In the genomic region with DNA sequence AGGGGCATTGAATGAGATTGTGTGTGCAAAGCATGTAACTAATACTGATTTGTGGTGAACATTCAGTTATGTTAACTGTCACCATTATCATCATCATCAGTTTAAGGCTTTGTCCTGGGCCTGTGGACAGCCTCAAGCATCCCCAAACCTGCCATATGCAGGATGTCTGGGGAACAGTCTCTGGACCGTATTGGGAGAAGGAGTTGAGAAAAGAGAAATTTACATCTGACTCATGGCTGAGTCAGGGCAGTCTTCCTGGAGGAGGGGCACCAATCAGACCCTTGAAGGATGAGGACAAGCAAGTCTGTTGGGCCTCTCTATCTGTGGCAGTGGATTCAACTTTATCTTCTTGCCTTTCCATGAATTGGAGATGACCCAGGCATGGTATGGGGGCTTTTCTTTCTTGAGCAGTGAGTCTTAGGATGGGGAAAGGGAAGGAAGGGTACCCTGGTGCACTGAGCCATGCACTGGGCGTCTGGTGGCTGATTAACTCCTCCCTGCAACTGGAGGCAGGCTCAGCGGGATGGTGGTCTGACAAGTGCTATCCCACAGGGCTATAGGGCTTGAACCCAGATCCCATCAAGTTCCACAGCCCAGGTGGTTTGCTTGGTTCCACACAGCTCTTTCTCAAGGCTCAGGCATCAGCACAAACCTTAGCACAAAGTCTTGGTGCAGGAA, we compare ENCODE assay signal across 17 cellular contexts. TPM values are rescaled to one million over a fixed set of nuclear protein-coding genes. Genes with fewer than 3 reads are reported as not detected.
DNase-seq lines count a peak whose midpoint lies in the region; ATAC-seq and TF ChIP-seq lines count a peak whose summit lies in the region.
"Had no signal": no experiment of that assay in that cellular context is flagged by ENCODE, and none has a peak within 500 bp of the region (broad histone marks: within the 10 kb centered on the region; RNA-seq: fewer than 3 reads in every experiment).

No MANE protein-coding gene starts in this region.

- no peaks in the 10 kb centered on the region for H3K9me3 Mint-ChIP-seq in Caco-2 (ENCODE audit: unreplicated experiment)
- H3K9me3 Mint-ChIP-seq: activated naive CD8-positive, alpha-beta T cell treated with anti-CD3 and anti-CD28 coated beads, Interleukin-2, amount 10 ng/mL, durations not matched to agents 7 days and 5 days had no signal

- H3K36me3 ChIP-seq in Caco-2 (ENCODE audit: control insufficient read depth, insufficient read depth, low read length) = no peaks in the 10 kb centered on the region
- H3K36me3 ChIP-seq: esophagus squamous epithelium had no signal

- no peaks in the 10 kb centered on the region for H3K36me3 Mint-ChIP-seq in Caco-2 (ENCODE audit: insufficient read depth, unreplicated experiment)
- H3K36me3 Mint-ChIP-seq: activated naive CD8-positive, alpha-beta T cell treated with anti-CD3 and anti-CD28 coated beads, Interleukin-2, amount 10 ng/mL, durations not matched to agents 7 days and 5 days had no signal

- H3K9me3 ChIP-seq in Caco-2 = no peaks in the 10 kb centered on the region
- H3K9me3 ChIP-seq: esophagus squamous epithelium had no signal

- H3K4me3 Mint-ChIP-seq in Caco-2 (ENCODE audit: unreplicated experiment) = no peak overlapping the region
- H3K4me3 Mint-ChIP-seq: activated naive CD8-positive, alpha-beta T cell treated with anti-CD3 and anti-CD28 coated beads, Interleukin-2, amount 10 ng/mL, durations not matched to agents 7 days and 5 days had no signal

- no peak overlapping the region for H3K27ac Mint-ChIP-seq in Caco-2 (ENCODE audit: unreplicated experiment)
- H3K27ac Mint-ChIP-seq: activated naive CD8-positive, alpha-beta T cell treated with anti-CD3 and anti-CD28 coated beads, Interleukin-2, amount 10 ng/mL, durations not matched to agents 7 days and 5 days had no signal

- CTCF ChIA-PET in Caco-2 (lab: Charles Lee) = interaction anchor here (0.6 kb wide), 1 partner anchor 119 kb away, joined by 3 read pairs; no protein-coding TSS in a partner anchor

- H3K4me3 ChIP-seq in Caco-2 (ENCODE audit: low read depth, low read length) = no peak overlapping the region
- H3K4me3 ChIP-seq: esophagus squamous epithelium had no signal

- no peaks in the 10 kb centered on the region; the same call in 1 of the 2 replicates for H3K27me3 ChIP-seq in Caco-2 (replicated peaks; ENCODE audit: control insufficient read depth, insufficient read depth, low read length)

- no peaks in the 10 kb centered on the region for H3K27me3 Mint-ChIP-seq in Caco-2 (ENCODE audit: insufficient read depth, unreplicated experiment)

- H3K4me1 Mint-ChIP-seq in Caco-2 (ENCODE audit: low read depth, unreplicated experiment) = no peaks in the 10 kb centered on the region
- H3K4me1 Mint-ChIP-seq: activated naive CD8-positive, alpha-beta T cell treated with anti-CD3 and anti-CD28 coated beads, Interleukin-2, amount 10 ng/mL, durations not matched to agents 7 days and 5 days had no signal

- intact Hi-C loops in Caco-2 (cut with micrococcal nuclease; ENCODE audit: unreplicated experiment) = no loop called here

- POLR2A ChIA-PET in Caco-2 (lab: Charles Lee) = no interaction called here

- H3K4me1 ChIP-seq in Caco-2 = no peaks in the 10 kb centered on the region

- no TSS peak for BruUV-seq in Caco-2 (replicated peaks; lab: Mats Ljungman, UMichigan)

- ATAC-seq in HG03097 (IDR thresholded peaks at IDR 0.05; ENCODE audit: low FRiP score, unreplicated experiment) (no peak), GM18870 (IDR thresholded peaks at IDR 0.05; ENCODE audit: unreplicated experiment) (no peak)

- peak; percentile 44 for DNase-seq in AG08395 (ENCODE audit: low spot score)
- peak; percentile 73 for DNase-seq in HS-27A (ENCODE audit: low read depth)
- DNase-seq in amniotic stem cell (lab: John Stamatoyannopoulos, UW) = peak; percentile 4
- DNase-seq in hepatic stellate cell (ENCODE audit: low spot score) = peak; percentile 55
- DNase-seq in NCI-H526 (lab: John Stamatoyannopoulos, UW) = no peak
- DNase-seq in Caco-2 = no peak
- DNase-seq: activated CD4-positive, alpha-beta T cell treated with anti-CD3 and anti-CD28 coated beads for 1 hour; activated naive CD8-positive, alpha-beta T cell treated with anti-CD3 and anti-CD28 coated beads, Interleukin-2, amount 10 ng/mL, durations not matched to agents 7 days and 5 days; esophagus squamous epithelium; midbrain; NCI-H1436 treated with DMSO at 0.1 percent for 48 hours; NCI-H510A; stimulated activated CD4-positive, alpha-beta T cell treated with anti-CD3 and anti-CD28 coated beads, Interleukin-12 subunit alpha, Interleukin-12 subunit beta, amount 100 ng/mL, for 4 hours had no signal

- TF ChIP-seq CTCF in Caco-2 (IDR thresholded peaks at IDR 0.05; ENCODE audit: insufficient read depth in 1 of 2, low read depth in 1 of 2, low read length in 1 of 2, severe bottlenecking in 1 of 2, unreplicated experiment in 1 of 2) = no peak

RNA-seq across cellular contexts. Expression of gene PADI3, which starts 2.9 kb away (rescaled TPM):
- total RNA-seq in Caco-2 (2022) = not detected in 2 replicates
- total RNA-seq: activated naive CD8-positive, alpha-beta T cell treated with anti-CD3 and anti-CD28 coated beads, Interleukin-2, amount 10 ng/mL, durations not matched to agents 7 days and 5 days; T-helper 1 cell treated with Interleukin-12 subunit alpha and Interleukin-12 subunit beta and Interleukin-4 antibody, amounts not matched to agents 30 ng/mL and 1 ng/mL, for 36 hours; temporal lobe had no signal

RNA-seq across cellular contexts. Expression of gene PADI1, which starts 46.9 kb away (rescaled TPM):
- not detected in 2 replicates for total RNA-seq in Caco-2 (2022)
- total RNA-seq: activated naive CD8-positive, alpha-beta T cell treated with anti-CD3 and anti-CD28 coated beads, Interleukin-2, amount 10 ng/mL, durations not matched to agents 7 days and 5 days; T-helper 1 cell treated with Interleukin-12 subunit alpha and Interleukin-12 subunit beta and Interleukin-4 antibody, amounts not matched to agents 30 ng/mL and 1 ng/mL, for 36 hours; temporal lobe had no signal

RNA-seq across cellular contexts. Expression of gene PADI4, which starts 56.2 kb away (rescaled TPM):
- not detected in 2 replicates for total RNA-seq in Caco-2 (2022)
- total RNA-seq: esophagus squamous epithelium had no signal

Comparison
In these comparisons a context has a peak if more than half of its experiments do, and no peak if none do; other contexts are left out.
1. DNase-seq: peak in AG08395 (single experiment), HS-27A (single experiment), amniotic stem cell (single experiment) and hepatic stellate cell (single experiment); none in NCI-H526 (0 of 2) and Caco-2 (0 of 2).